1 cellular context compared by ENCODE assay signal in genomic region chr18:54822872-54823845, GRCh38.
A peak's percentile ranks its signal among the peaks of the same experiment; 100 is the strongest.
TF ChIP-seq lines count a peak whose summit lies in the region.

No MANE protein-coding gene starts in this region.

TF ChIP-seq in IMR-90, 13 proteins besides CTCF, POLR2A, EP300 and RAD21 (continued from another document):
- TF ChIP-seq, protein P1, sequence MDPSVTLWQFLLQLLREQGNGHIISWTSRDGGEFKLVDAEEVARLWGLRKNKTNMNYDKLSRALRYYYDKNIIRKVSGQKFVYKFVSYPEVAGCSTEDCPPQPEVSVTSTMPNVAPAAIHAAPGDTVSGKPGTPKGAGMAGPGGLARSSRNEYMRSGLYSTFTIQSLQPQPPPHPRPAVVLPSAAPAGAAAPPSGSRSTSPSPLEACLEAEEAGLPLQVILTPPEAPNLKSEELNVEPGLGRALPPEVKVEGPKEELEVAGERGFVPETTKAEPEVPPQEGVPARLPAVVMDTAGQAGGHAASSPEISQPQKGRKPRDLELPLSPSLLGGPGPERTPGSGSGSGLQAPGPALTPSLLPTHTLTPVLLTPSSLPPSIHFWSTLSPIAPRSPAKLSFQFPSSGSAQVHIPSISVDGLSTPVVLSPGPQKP (IDR thresholded peaks at IDR 0.05; ENCODE audit: borderline replicate concordance, low read depth, low read length), result no peak
- TF ChIP-seq SMC3 (IDR thresholded peaks at IDR 0.05; ENCODE audit: low read depth, low read length) (no peak), CEBPB (IDR thresholded peaks at IDR 0.05; ENCODE audit: low read depth, low read length) (peak; percentile 88), RFX5 (IDR thresholded peaks at IDR 0.05; ENCODE audit: low read depth, low read length) (no peak)
TF ChIP-seq in IMR-90: peak in this region for 1.
